ENCODE assay signal across 28 cellular contexts in the genomic region with DNA sequence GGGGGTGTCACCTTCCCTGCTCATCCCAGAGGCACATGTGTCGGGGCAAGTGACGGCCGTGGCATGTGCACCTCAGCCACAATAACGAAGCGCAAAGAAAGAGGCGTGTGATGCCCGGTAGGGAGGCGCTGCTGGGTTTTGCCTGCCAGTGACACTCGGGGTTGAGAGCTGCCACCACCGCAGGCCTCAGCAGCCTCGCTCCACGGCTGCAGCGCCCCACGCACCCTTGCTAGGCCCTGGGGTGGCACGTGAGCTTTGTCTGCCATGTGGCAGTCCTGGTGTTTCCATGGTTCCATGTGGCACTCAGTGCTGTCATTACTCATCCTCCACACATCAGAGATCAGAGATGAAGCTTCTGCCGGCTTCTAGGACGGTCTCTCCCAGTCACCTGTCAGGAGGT.
"Had no signal": no experiment of that assay in that cellular context is flagged by ENCODE, and none has a peak within 500 bp of the region (broad histone marks: within the 10 kb centered on the region; RNA-seq: fewer than 3 reads in every experiment).

No MANE protein-coding gene starts in this region.

- H2AFZ ChIP-seq: neural progenitor cell had no signal

- H3K36me3 Mint-ChIP-seq: naive thymus-derived CD8-positive, alpha-beta T cell; neural progenitor cell had no signal

- H3K27me3 ChIP-seq: neural progenitor cell, ovary, right atrium auricular region, thyroid gland, transverse colon, upper lobe of left lung, vagina had no signal

- H3K4me3 ChIP-seq: lower lobe of right lung, neural progenitor cell, ovary, right atrium auricular region, skin epidermis, thyroid gland, transverse colon, upper lobe of left lung, vagina had no signal

- H3K27ac Mint-ChIP-seq: nephron; neural progenitor cell; progenitor cell of endocrine pancreas; stimulated activated naive CD8-positive, alpha-beta T cell treated with anti-CD3 and anti-CD28 coated beads, Interleukin-15, amount 100 ng/mL, for 72 hours had no signal

- H3K27ac ChIP-seq: lower lobe of right lung, neural progenitor cell, ovary, right atrium auricular region, skin epidermis, thyroid gland, transverse colon, upper lobe of left lung, vagina had no signal

- H3K36me3 ChIP-seq: lower lobe of right lung, neural progenitor cell, ovary, right atrium auricular region, thyroid gland, transverse colon, upper lobe of left lung, vagina had no signal

- H3K4me1 Mint-ChIP-seq: naive thymus-derived CD8-positive, alpha-beta T cell; nephron; stimulated activated naive CD8-positive, alpha-beta T cell treated with anti-CD3 and anti-CD28 coated beads, Interleukin-15, amount 100 ng/mL, for 72 hours had no signal

- H3K4me2 ChIP-seq: neural progenitor cell had no signal

- H3K4me3 Mint-ChIP-seq: naive thymus-derived CD8-positive, alpha-beta T cell; nephron; neural progenitor cell; stimulated activated naive CD8-positive, alpha-beta T cell treated with anti-CD3 and anti-CD28 coated beads, Interleukin-15, amount 100 ng/mL, for 72 hours had no signal

- ATAC-seq: left cardiac atrium; left lobe of liver; left ventricle myocardium superior; naive thymus-derived CD8-positive, alpha-beta T cell; sciatic nerve; stimulated activated naive CD8-positive, alpha-beta T cell treated with anti-CD3 and anti-CD28 coated beads, Interleukin-15, amount 100 ng/mL, for 72 hours had no signal

- H3K9me3 Mint-ChIP-seq: naive thymus-derived CD8-positive, alpha-beta T cell; nephron; neural progenitor cell; stimulated activated naive CD8-positive, alpha-beta T cell treated with anti-CD3 and anti-CD28 coated beads, Interleukin-15, amount 100 ng/mL, for 72 hours had no signal

- DNase-seq: hippocampal formation; kidney glomerular epithelial cell; left cardiac atrium; left ventricle myocardium superior; lower lobe of right lung; mammary epithelial cell; mesenchymal stem cell; naive thymus-derived CD8-positive, alpha-beta T cell; ovary; stimulated activated CD4-positive, alpha-beta T cell treated with anti-CD3 and anti-CD28 coated beads, Interleukin-12 subunit alpha, Interleukin-12 subunit beta, amount 100 ng/mL, for 4 hours; stimulated activated CD4-positive, alpha-beta T cell treated with anti-CD3 and anti-CD28 coated beads, Interleukin-15, amount 100 ng/mL, for 24 hours; stimulated activated CD4-positive, alpha-beta T cell treated with anti-CD3 and anti-CD28 coated beads, Interleukin-2, amount 100 ng/mL, for 24 hours; stimulated activated CD4-positive, alpha-beta T cell treated with anti-CD3 and anti-CD28 coated beads, Interleukin-4, amount 100 ng/mL, for 1 hour; stimulated activated naive CD4-positive, alpha-beta T cell treated with Interleukin-2 at 50 U/mL for 16 hours; stimulated activated naive CD8-positive, alpha-beta T cell treated with anti-CD3 and anti-CD28 coated beads, Interleukin-15, amount 100 ng/mL, for 72 hours; substantia nigra; thyroid gland; transverse colon had no signal

- FAIRE-seq: keratinocyte had no signal

- H3K4me1 ChIP-seq: lower lobe of right lung, neural progenitor cell, thyroid gland, transverse colon, upper lobe of left lung, vagina had no signal

- H3K9me3 ChIP-seq: lower lobe of right lung, ovary, right atrium auricular region, thyroid gland, transverse colon, upper lobe of left lung, vagina had no signal

- H3K9ac ChIP-seq: neural progenitor cell had no signal
